In genomic region chr2:69766014-69766413, GRCh38 we compare ENCODE assay signal across 18 cellular contexts. TPM values are rescaled to one million over a fixed set of nuclear protein-coding genes. Genes with fewer than 3 reads are reported as not detected.
A peak's percentile ranks its signal among the peaks of the same experiment; 100 is the strongest.
DNase-seq lines count a peak whose midpoint lies in the region; ATAC-seq and TF ChIP-seq lines count a peak whose summit lies in the region.
"Had no signal": no experiment of that assay in that cellular context is flagged by ENCODE, and none has a peak within 500 bp of the region (broad histone marks: within the 10 kb centered on the region; RNA-seq: fewer than 3 reads in every experiment).

No MANE protein-coding gene starts in this region.

- H3K27ac ChIP-seq in BLaER1 treated with 17β-estradiol and CSF1 and Interleukin-3, amounts not matched to agents 10 nM and 100 nM: peak overlapping the region in 3 of 11 experiments; percentile 21 to 83 (median 49); a peak in 4 of 22 replicates
- H3K27ac ChIP-seq in PC-3 (ENCODE audit: low read length): peak overlapping the region; percentile 44
- peak overlapping the region; percentile 60 to 73 for H3K27ac ChIP-seq in esophagus (ENCODE audit: low read depth in 2 of 2, low read length in 1 of 2)

- H3K4me2 ChIP-seq in BLaER1 treated with 17β-estradiol and CSF1 and Interleukin-3, amounts not matched to agents 10 nM and 100 nM: peak overlapping the region; percentile 49 to 92 (median 72)
- H3K4me2 ChIP-seq in PC-3 (ENCODE audit: low read length): peak overlapping the region; percentile 38

- ATAC-seq in PC-3 (no peak; the same call in 1 of the 2 replicates), GM19395 (IDR thresholded peaks at IDR 0.05; ENCODE audit: unreplicated experiment) (no peak), GM21515 (IDR thresholded peaks at IDR 0.05; ENCODE audit: unreplicated experiment) (no peak)
- ATAC-seq: stimulated activated naive CD8-positive, alpha-beta T cell treated with anti-CD3 and anti-CD28 coated beads, Interleukin-15, Interleukin-2, amounts not matched to agents 100 U/mL and 50 U/mL, for 24 hours had no signal

- H3K9me2 ChIP-seq in PC-3 (replicated peaks; ENCODE audit: low read length): no peaks in the 10 kb centered on the region

- no peak overlapping the region for H2AFZ ChIP-seq in PC-3 (ENCODE audit: low read length)

- H3K27me3 ChIP-seq in BLaER1 treated with 17β-estradiol and CSF1 and Interleukin-3, amounts not matched to agents 10 nM and 100 nM: no peaks in the 10 kb centered on the region
- H3K27me3 ChIP-seq in PC-3 (ENCODE audit: low read length) (no peaks in the 10 kb centered on the region), esophagus (ENCODE audit: control insufficient read depth in 1 of 2, insufficient read depth in 2 of 2, low read length in 2 of 2) (no peaks in the 10 kb centered on the region)
- H3K27me3 ChIP-seq: ascending aorta had no signal

- no peaks in the 10 kb centered on the region for H4K20me1 ChIP-seq in BLaER1 treated with 17β-estradiol and CSF1 and Interleukin-3, amounts not matched to agents 10 nM and 100 nM
- no peaks in the 10 kb centered on the region for H4K20me1 ChIP-seq in PC-3 (ENCODE audit: low read length)

- no peak overlapping the region for H3K9ac ChIP-seq in BLaER1 treated with 17β-estradiol and CSF1 and Interleukin-3, amounts not matched to agents 10 nM and 100 nM
- H3K9ac ChIP-seq in PC-3 (ENCODE audit: low read length): no peak overlapping the region

- H3K4me3 ChIP-seq in BLaER1 treated with 17β-estradiol and CSF1 and Interleukin-3, amounts not matched to agents 10 nM and 100 nM: no peak overlapping the region
- H3K4me3 ChIP-seq in PC-3 (ENCODE audit: low read length) (no peak overlapping the region), esophagus (ENCODE audit: low read depth in 1 of 2, low read length in 2 of 2) (no peak overlapping the region)

- TF ChIP-seq CTCF in PC-3 (conservative IDR thresholded peaks at IDR 0.05; ENCODE audit: low read depth, low read length): no peak

- CTCF ChIA-PET in PC-3 (lab: Charles Lee): interaction anchor here (0.6 kb wide), 1 partner anchor 329 kb away, joined by 3 read pairs; the partner anchor contains the start of gene NFU1

- H3K4me1 ChIP-seq in BLaER1 treated with 17β-estradiol and CSF1 and Interleukin-3, amounts not matched to agents 10 nM and 100 nM: peaks cover 49 to 98% (median 64%) of the 10 kb centered on the region in 10 experiments
- H3K4me1 ChIP-seq in PC-3 (ENCODE audit: insufficient read depth, low read length): peaks cover 60% of the 10 kb centered on the region
- peaks cover 3 to 16% of the 10 kb centered on the region in 2 donors for H3K4me1 ChIP-seq in esophagus (ENCODE audit: control insufficient read depth in 2 of 2, insufficient read depth in 2 of 2, low read length in 1 of 2)

- POLR2A ChIA-PET in PC-3 (lab: Charles Lee; ENCODE audit: unreplicated experiment): interaction anchor here (0.5 kb wide), 1 partner anchor 56 kb away, joined by 23 read pairs; no protein-coding TSS in a partner anchor

- DNase-seq in PC-3 (peak; percentile 79), renal cortical epithelial cell (ENCODE audit: low read depth) (peak; percentile 46), inferior parietal cortex (ENCODE audit: extremely low spot score) (no peak), AG08396 (ENCODE audit: low spot score) (no peak)
- DNase-seq: activated gamma-delta T cell; COR-L47; MM.1S; NCI-H1694; NCI-H226; NK-92 treated with Interleukin-12 subunit alpha and Interleukin-12 subunit beta, amount 100 ng/mL, for 24 hours; retina; stimulated activated naive CD8-positive, alpha-beta T cell treated with anti-CD3 and anti-CD28 coated beads, Interleukin-15, Interleukin-2, amounts not matched to agents 100 U/mL and 50 U/mL, for 24 hours; T-cell had no signal

- intact Hi-C loops in PC-3 (cut with micrococcal nuclease): no loop called here

- H3K9me3 ChIP-seq in BLaER1 treated with 17β-estradiol and CSF1 and Interleukin-3, amounts not matched to agents 10 nM and 100 nM (replicated peaks in 1 of 11): peaks cover 0 to 5% (median 0%) of the 10 kb centered on the region in 11 experiments; a peak in 1 of 22 replicates
- no peaks in the 10 kb centered on the region for H3K9me3 ChIP-seq in PC-3 (ENCODE audit: low read length)
- no peaks in the 10 kb centered on the region for H3K9me3 ChIP-seq in esophagus (ENCODE audit: control insufficient read depth in 2 of 2, insufficient read depth in 1 of 2, low read depth in 1 of 2, low read length in 1 of 2)
- H3K9me3 ChIP-seq: ascending aorta had no signal

- WGBS in esophagus, 2 donors: 45 to 49% methylated on average over 3 of the region's 3 CpGs

- H3F3A ChIP-seq in PC-3 (ENCODE audit: low read length, unreplicated experiment): no peaks in the 10 kb centered on the region

- no TSS peak for BruUV-seq in PC-3 (replicated peaks; lab: Mats Ljungman, UMichigan)

- peaks cover 0 to 4% (median 0%) of the 10 kb centered on the region in 11 experiments; a peak in 1 of 22 replicates for H3K36me3 ChIP-seq in BLaER1 treated with 17β-estradiol and CSF1 and Interleukin-3, amounts not matched to agents 10 nM and 100 nM
- H3K36me3 ChIP-seq in PC-3 (ENCODE audit: low read depth, low read length) (0 out of 2 replicates have a peak, but pooled peaks cover 3% of the 10 kb centered on the region), esophagus (ENCODE audit: control insufficient read depth in 2 of 2, insufficient read depth in 2 of 2, low read length in 1 of 2) (no peaks in the 10 kb centered on the region)

- peaks cover 24% of the 10 kb centered on the region; the same call in 1 of the 2 replicates for H3K79me2 ChIP-seq in PC-3 (ENCODE audit: low read length)

RNA-seq across cellular contexts. Expression of gene ANXA4, which starts 24.1 kb away (rescaled TPM):
- 43.3 and 51.1 TPM in 2 replicates for total RNA-seq in PC-3 (2014; rRNA removed)
- 10 to 100 TPM; 25.7 to 57.0 TPM for polyA plus RNA-seq in esophagus
- 78.7 and 424 TPM in 2 replicates for total RNA-seq in renal cortical epithelial cell

Comparison
In these comparisons a context has a peak if more than half of its experiments do, and no peak if none do; other contexts are left out.
1. DNase-seq: peak in PC-3 (single experiment) and renal cortical epithelial cell (single experiment); none in inferior parietal cortex (single experiment) and AG08396 (single experiment).